ENCODE assay signal across 9 cellular contexts in the genomic region with DNA sequence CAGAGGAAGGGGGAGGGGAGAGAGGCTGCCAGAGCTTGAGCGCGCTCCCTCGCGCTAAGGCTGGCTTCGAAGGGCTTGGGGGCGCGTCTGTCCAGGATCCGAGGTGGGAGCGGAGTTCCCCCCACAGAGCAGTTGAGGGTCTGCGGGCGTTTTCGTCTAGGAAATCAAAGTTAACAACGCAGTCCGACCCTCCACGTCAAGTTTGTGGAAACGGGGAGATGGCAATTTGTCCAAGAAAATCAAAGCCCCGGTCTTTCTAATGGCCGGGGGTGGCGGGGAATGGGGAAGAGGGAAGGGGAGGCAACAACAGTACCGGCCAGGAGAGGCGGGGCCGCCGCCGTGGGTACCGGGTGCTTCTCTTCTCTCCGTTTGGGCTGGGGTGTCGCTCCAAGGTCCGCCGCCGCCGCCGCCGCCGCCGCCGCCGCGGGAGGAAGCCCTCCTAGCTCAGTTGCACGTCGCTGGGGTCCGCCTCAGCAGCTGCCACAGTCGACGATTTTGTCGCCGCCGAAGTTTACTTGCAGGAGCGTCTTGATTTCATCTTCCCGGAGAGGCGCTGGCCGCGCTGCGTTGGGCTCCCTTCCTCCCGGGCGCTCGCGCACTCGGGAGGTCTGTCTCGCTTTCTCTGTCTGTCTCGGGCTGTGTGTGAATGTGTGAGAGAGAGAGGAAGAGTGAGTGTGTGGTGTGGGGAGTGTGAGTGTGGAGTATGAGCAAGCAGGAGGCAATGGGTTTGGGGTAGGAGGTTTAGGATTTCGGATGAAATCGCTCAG. TPM values are rescaled to one million over a fixed set of nuclear protein-coding genes. Genes with fewer than 3 reads are reported as not detected.
DNase-seq lines count a peak whose midpoint lies in the region; ATAC-seq and TF ChIP-seq lines count a peak whose summit lies in the region.
"Had no signal": no experiment of that assay in that cellular context is flagged by ENCODE, and none has a peak within 500 bp of the region (broad histone marks: within the 10 kb centered on the region; RNA-seq: fewer than 3 reads in every experiment).

No MANE protein-coding gene starts in this region.

- peak overlapping the region; percentile 68 for H3K4me3 Mint-ChIP-seq in activated CD4-positive, alpha-beta memory T cell treated with anti-CD3 and anti-CD28 coated beads for 36 hours

- no peak overlapping the region for H3K27ac Mint-ChIP-seq in activated CD4-positive, alpha-beta memory T cell treated with anti-CD3 and anti-CD28 coated beads for 36 hours

- POLR2A ChIA-PET in activated CD4-positive, alpha-beta memory T cell treated with anti-CD3 and anti-CD28 coated beads for 36 hours (lab: Charles Lee) = no interaction called here

- H3K27ac ChIP-seq in right cardiac atrium (ENCODE audit: low read length) = no peak overlapping the region
- no peak overlapping the region for H3K27ac ChIP-seq in spleen
- H3K27ac ChIP-seq: 22Rv1 had no signal

- peaks cover 2% of the 10 kb centered on the region for H3K9me3 Mint-ChIP-seq in activated CD4-positive, alpha-beta memory T cell treated with anti-CD3 and anti-CD28 coated beads for 36 hours

- peaks cover 58% of the 10 kb centered on the region for H3K27me3 Mint-ChIP-seq in activated CD4-positive, alpha-beta memory T cell treated with anti-CD3 and anti-CD28 coated beads for 36 hours

- TF ChIP-seq CTCF in spleen (IDR thresholded peaks at IDR 0.05 in 8 of 11, conservative IDR thresholded peaks at IDR 0.05 in 3 of 11) = no peak

- CTCF ChIA-PET in activated CD4-positive, alpha-beta memory T cell treated with anti-CD3 and anti-CD28 coated beads for 36 hours (lab: Charles Lee) = interaction anchor here (0.7 kb wide), 1 partner anchor 42 kb away, joined by 3 read pairs; no protein-coding TSS in a partner anchor

- H3K36me3 Mint-ChIP-seq in activated CD4-positive, alpha-beta memory T cell treated with anti-CD3 and anti-CD28 coated beads for 36 hours = peaks cover 2% of the 10 kb centered on the region

- H3K4me3 ChIP-seq in right cardiac atrium (ENCODE audit: low read length) (peak overlapping the region; percentile 48), spleen (peak overlapping the region in 7 of 8 donors; percentile 20 to 64 (median 32))

- H3K27me3 ChIP-seq in right cardiac atrium (ENCODE audit: control insufficient read depth, insufficient read depth) (no peaks in the 10 kb centered on the region), spleen (replicated peaks in 1 of 7) (peaks cover 0 to 86% (median 72%) of the 10 kb centered on the region in 7 donors)

- ATAC-seq in right cardiac atrium (no peak), GM19463 (IDR thresholded peaks at IDR 0.05; ENCODE audit: unreplicated experiment) (no peak), left lobe of liver (no peak)

- intact Hi-C loops in activated CD4-positive, alpha-beta memory T cell treated with anti-CD3 and anti-CD28 coated beads for 36 hours (cut with micrococcal nuclease) = loop anchor here (5.0 kb wide), 2 partner anchors 42 to 1107 kb away; no protein-coding TSS in a partner anchor
- intact Hi-C loops in right cardiac atrium (cut with DNase I) = no loop called here
- intact Hi-C loops in spleen (cut with DNase I; ENCODE audit: low total_unique reads) = no loop called here

- no peak for TF ChIP-seq POLR2A in spleen (IDR thresholded peaks at IDR 0.05)

- peaks cover 15% of the 10 kb centered on the region for H3K4me1 Mint-ChIP-seq in activated CD4-positive, alpha-beta memory T cell treated with anti-CD3 and anti-CD28 coated beads for 36 hours (ENCODE audit: low read depth)

- H3K4me1 ChIP-seq in right cardiac atrium (ENCODE audit: control insufficient read depth, insufficient read depth, low read length) = no peaks in the 10 kb centered on the region
- H3K4me1 ChIP-seq in spleen = peaks cover 0 to 41% (median 20%) of the 10 kb centered on the region in 6 donors

- H3K9me3 ChIP-seq in right cardiac atrium (ENCODE audit: control insufficient read depth, low read length) = no peaks in the 10 kb centered on the region
- no peaks in the 10 kb centered on the region for H3K9me3 ChIP-seq in spleen

- WGBS in right cardiac atrium = 2% methylated on average over 46 of the region's 61 CpGs
- WGBS in spleen, 5 donors = 4 to 48% (median 9%) methylated on average over 25 to 60 of the region's 61 CpGs

- no peaks in the 10 kb centered on the region for H3K36me3 ChIP-seq in spleen

- peak; percentile 64 for DNase-seq in DMS 273 (lab: John Stamatoyannopoulos, UW; ENCODE audit: unreplicated experiment)
- DNase-seq in DMS 273 treated with DMSO at 0.1 percent for 48 hours (lab: John Stamatoyannopoulos, UW) = no peak
- DNase-seq in activated CD4-positive, alpha-beta memory T cell treated with anti-CD3 and anti-CD28 coated beads for 36 hours = no peak
- DNase-seq in right cardiac atrium = no peak
- no peak for DNase-seq in spleen
- no peak for DNase-seq in SIG-M5 (lab: John Stamatoyannopoulos, UW)
- DNase-seq in left lobe of liver (ENCODE audit: low spot score) = no peak

RNA-seq across cellular contexts. Expression of a gene that starts 0.6 kb away (rescaled TPM):
- total RNA-seq in activated CD4-positive, alpha-beta memory T cell treated with anti-CD3 and anti-CD28 coated beads for 36 hours = not detected
- total RNA-seq in right cardiac atrium (under 1 TPM; 0.26 to 0.40 (median 0.34) TPM), spleen (under 1 TPM; 0.06 to 0.34 (median 0.09) TPM), left lobe of liver (0.35 TPM)
- polyA plus RNA-seq in right cardiac atrium (0.25 TPM), spleen (under 1 TPM; 0.02 to 0.06 (median 0.02) TPM)
